In the genomic region with DNA sequence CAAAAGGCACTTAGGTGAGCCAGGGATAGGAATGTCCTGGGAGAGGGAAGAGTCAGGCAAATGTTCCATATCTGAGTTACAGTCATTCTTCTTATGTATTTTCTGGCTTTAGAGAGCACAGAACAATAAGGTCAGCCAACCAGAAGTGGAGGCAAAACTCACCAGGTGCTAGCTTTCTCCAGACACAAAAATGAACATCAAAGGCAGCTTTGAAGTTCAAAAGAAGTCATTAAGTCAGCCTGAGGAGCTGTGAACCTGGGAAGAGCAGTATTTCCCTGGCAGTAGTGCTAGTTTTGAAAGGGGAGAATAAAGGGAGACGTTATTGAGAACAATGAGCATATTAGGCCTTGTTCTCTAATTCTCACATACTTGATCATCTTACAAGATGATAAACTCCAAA, we compare ENCODE assay signal across 23 cellular contexts.
DNase-seq lines count a peak whose midpoint lies in the region; ATAC-seq, FAIRE-seq and TF ChIP-seq lines count a peak whose summit lies in the region.
"Had no signal": no experiment of that assay in that cellular context is flagged by ENCODE, and none has a peak within 500 bp of the region (broad histone marks: within the 10 kb centered on the region; RNA-seq: fewer than 3 reads in every experiment).

No MANE protein-coding gene starts in this region.

- H4K20me1 ChIP-seq in HCT116 (ENCODE audit: insufficient read depth): no peaks in the 10 kb centered on the region
- H4K20me1 ChIP-seq: BLaER1 treated with 17β-estradiol and CSF1 and Interleukin-3, amounts not matched to agents 10 nM and 100 nM had no signal

- no peaks in the 10 kb centered on the region for H3K4me1 ChIP-seq in HCT116 (ENCODE audit: control insufficient read depth in 1 of 2, insufficient read depth in 2 of 2, low read length in 2 of 2)
- H3K4me1 ChIP-seq: BE2C; BLaER1 treated with 17β-estradiol and CSF1 and Interleukin-3, amounts not matched to agents 10 nM and 100 nM had no signal

- no peak overlapping the region for H3K9ac ChIP-seq in HCT116 (ENCODE audit: low read length)
- H3K9ac ChIP-seq: BLaER1 treated with 17β-estradiol and CSF1 and Interleukin-3, amounts not matched to agents 10 nM and 100 nM had no signal

- no peak overlapping the region for H3K27ac ChIP-seq in HCT116 (ENCODE audit: low read depth, low read length)
- H3K27ac ChIP-seq: A549; BLaER1 treated with 17β-estradiol and CSF1 and Interleukin-3, amounts not matched to agents 10 nM and 100 nM had no signal

- intact Hi-C loops in HCT116 (cut with micrococcal nuclease): no loop called here

- no peak for TF ChIP-seq POLR2A in HCT116 (IDR thresholded peaks at IDR 0.05; ENCODE audit: borderline replicate concordance, extremely low read depth, insufficient read depth, insufficient read length)
- TF ChIP-seq POLR2A in GM12892 (IDR thresholded peaks at IDR 0.05; ENCODE audit: low read depth, low read length): no peak

- peak; percentile 85 for DNase-seq in DMS53 treated with DMSO at 0.1 percent for 48 hours (lab: John Stamatoyannopoulos, UW; ENCODE audit: unreplicated experiment)
- no peak for DNase-seq in HCT116 (ENCODE audit: low read depth, low spot score)
- peak; percentile 71 for DNase-seq in islet precursor cell
- DNase-seq in activated effector memory CD4-positive, alpha-beta T cell treated with Interleukin-2 at 50 U/mL for 16 hours: no peak
- DNase-seq in GM12892 (ENCODE audit: insufficient read length): no peak
- DNase-seq: 8988T; ACHN; AML-193; BE2C; CD4-positive, alpha-beta T cell; CD8-positive, alpha-beta memory T cell; DMS 273 treated with DMSO at 0.1 percent for 48 hours; EL; GDM1; H7; HCEC 1CT had no signal

- H3K79me2 ChIP-seq in HCT116 (ENCODE audit: insufficient read depth, low read length): no peaks in the 10 kb centered on the region

- POLR2A ChIA-PET in HCT116 (lab: Charles Lee): no interaction called here

- H3K9me3 ChIP-seq in HCT116 (ENCODE audit: control insufficient read depth in 1 of 2, insufficient read depth in 1 of 2, low read depth in 1 of 2, low read length in 2 of 2): no peaks in the 10 kb centered on the region
- H3K9me3 ChIP-seq: A549; BE2C; BLaER1 treated with 17β-estradiol and CSF1 and Interleukin-3, amounts not matched to agents 10 nM and 100 nM had no signal

- ATAC-seq in HCT116 (no peak), HG03108 (IDR thresholded peaks at IDR 0.05; ENCODE audit: unreplicated experiment) (no peak)
- ATAC-seq: A549, GM12878 had no signal

- H3K4me3 ChIP-seq in HCT116 (replicated peaks in 1 of 2; ENCODE audit: low read depth in 1 of 2, low read length in 2 of 2): no peak overlapping the region
- H3K4me3 ChIP-seq: A549; BLaER1 treated with 17β-estradiol and CSF1 and Interleukin-3, amounts not matched to agents 10 nM and 100 nM; GM12878 had no signal

- FAIRE-seq in GM12892 (lab: Jason Lieb, UNC): no peak
- FAIRE-seq: A549, D721Med, GM12878, GM18507, H1 had no signal

- H2AFZ ChIP-seq in HCT116 (ENCODE audit: low read depth, low read length, poor library complexity, severe bottlenecking): no peak overlapping the region

- RAD21 ChIA-PET in HCT116 (lab: Charles Lee; ENCODE audit: low non-redundant PET in 1 of 2, low total read pairs in 2 of 2, uncharacterized antibody in 2 of 2, unreplicated experiment in 2 of 2): no interaction called here

- no peak overlapping the region for H3K4me2 ChIP-seq in HCT116 (ENCODE audit: low read length)
- H3K4me2 ChIP-seq: A549; BLaER1 treated with 17β-estradiol and CSF1 and Interleukin-3, amounts not matched to agents 10 nM and 100 nM had no signal

- H3K36me3 ChIP-seq in HCT116 (ENCODE audit: control insufficient read depth in 1 of 2, insufficient read depth in 2 of 2, low read length in 2 of 2): no peaks in the 10 kb centered on the region
- H3K36me3 ChIP-seq: BE2C; BLaER1 treated with 17β-estradiol and CSF1 and Interleukin-3, amounts not matched to agents 10 nM and 100 nM had no signal

- no peak for TF ChIP-seq RAD21 in HCT116 (IDR thresholded peaks at IDR 0.05; ENCODE audit: low read depth)

- no TSS peak for BruUV-seq in HCT116 (replicated peaks; lab: Mats Ljungman, UMichigan)

- no peaks in the 10 kb centered on the region for H3K27me3 ChIP-seq in HCT116 (ENCODE audit: insufficient read depth, low read length)
- H3K27me3 ChIP-seq: BE2C; BLaER1 treated with 17β-estradiol and CSF1 and Interleukin-3, amounts not matched to agents 10 nM and 100 nM had no signal

- TF ChIP-seq CTCF in HCT116 (IDR thresholded peaks at IDR 0.05 in 2 of 3, conservative IDR thresholded peaks at IDR 0.05 in 1 of 3; ENCODE audit: borderline replicate concordance in 1 of 3, insufficient read depth in 1 of 3, low read depth in 2 of 3, low read length in 2 of 3): no peak

- H3K9me2 ChIP-seq in HCT116 (ENCODE audit: insufficient read depth): no peaks in the 10 kb centered on the region

- CTCF ChIA-PET in HCT116 (lab: Charles Lee): no interaction called here

TF ChIP-seq in HCT116, 20 proteins besides CTCF, POLR2A, EP300 and RAD21:
- TF ChIP-seq SRF (IDR thresholded peaks at IDR 0.05; ENCODE audit: low read depth) (no peak), TCF7L2 (IDR thresholded peaks at IDR 0.05; ENCODE audit: borderline replicate concordance, extremely low read depth, insufficient read depth, insufficient read length) (peak; percentile 66), ELF1 (IDR thresholded peaks at IDR 0.05; ENCODE audit: borderline replicate concordance, low read depth) (no peak), CEBPB (IDR thresholded peaks at IDR 0.05; ENCODE audit: low read depth) (no peak)

Comparison
In these comparisons a context has a peak if more than half of its experiments do, and no peak if none do; other contexts are left out.
1. DNase-seq: peak in DMS53 treated with DMSO at 0.1 percent for 48 hours (single experiment) and islet precursor cell (single experiment); none in HCT116 (single experiment), activated effector memory CD4-positive, alpha-beta T cell treated with Interleukin-2 at 50 U/mL for 16 hours (single experiment) and GM12892 (single experiment).